ENCODE assay signal across 13 cellular contexts in genomic region chr11:60498853-60499252, GRCh38. TPM values are rescaled to one million over a fixed set of nuclear protein-coding genes. Genes with fewer than 3 reads are reported as not detected.
DNase-seq lines count a peak whose midpoint lies in the region; ATAC-seq and TF ChIP-seq lines count a peak whose summit lies in the region.
"Had no signal": no experiment of that assay in that cellular context is flagged by ENCODE, and none has a peak within 500 bp of the region (broad histone marks: within the 10 kb centered on the region; RNA-seq: fewer than 3 reads in every experiment).

No MANE protein-coding gene starts in this region.

- H3K27me3 ChIP-seq in body of pancreas (no peaks in the 10 kb centered on the region), right lobe of liver (no peaks in the 10 kb centered on the region)
- H3K27me3 ChIP-seq: stomach had no signal

- no peaks in the 10 kb centered on the region for H3K36me3 ChIP-seq in mucosa of descending colon (ENCODE audit: low read depth)
- H3K36me3 ChIP-seq in body of pancreas (replicated peaks in 1 of 2; ENCODE audit: insufficient read depth in 1 of 2, low read depth in 2 of 2), result no peaks in the 10 kb centered on the region
- H3K36me3 ChIP-seq in right lobe of liver, result no peaks in the 10 kb centered on the region
- H3K36me3 ChIP-seq: stomach had no signal

- peak; percentile 75 for ATAC-seq in GM18868 (IDR thresholded peaks at IDR 0.05; ENCODE audit: unreplicated experiment)
- ATAC-seq in GM21737 (IDR thresholded peaks at IDR 0.05; ENCODE audit: unreplicated experiment), result peak; percentile 84
- peak; percentile 74 for ATAC-seq in mucosa of descending colon
- ATAC-seq in body of pancreas, result no peak
- no peak for ATAC-seq in right lobe of liver

- peaks cover 17% of the 10 kb centered on the region for H3K4me1 ChIP-seq in mucosa of descending colon (ENCODE audit: low read depth)
- H3K4me1 ChIP-seq in body of pancreas, result no peaks in the 10 kb centered on the region
- no peaks in the 10 kb centered on the region for H3K4me1 ChIP-seq in right lobe of liver
- H3K4me1 ChIP-seq: stomach had no signal

- H3K4me3 ChIP-seq in mucosa of descending colon (no peak overlapping the region), body of pancreas (no peak overlapping the region), right lobe of liver (no peak overlapping the region)
- H3K4me3 ChIP-seq: stomach had no signal

- DNase-seq in MV-4-11 (lab: John Stamatoyannopoulos, UW), result peak; percentile 63
- peak; percentile 48 to 69 (median 54) for DNase-seq in mucosa of descending colon
- DNase-seq in body of pancreas, result no peak
- no peak for DNase-seq in right lobe of liver
- DNase-seq in NCI-H2107 treated with DMSO at 0.1 percent for 48 hours (lab: John Stamatoyannopoulos, UW; ENCODE audit: unreplicated experiment), result no peak
- DNase-seq in DMS 273 (lab: John Stamatoyannopoulos, UW; ENCODE audit: unreplicated experiment), result no peak
- DNase-seq: DND-41, erythroblast, NCI-H510A treated with DMSO at 0.1 percent for 48 hours, stomach had no signal

- WGBS in body of pancreas, 2 donors, result 58 to 87% methylated on average over 4 of the region's 4 CpGs
- WGBS in right lobe of liver (ENCODE audit: insufficient coverage, low coverage, low lambda C conversion rate, missing lambda C conversion rate), result 62% methylated on average over 4 of the region's 4 CpGs

- no peaks in the 10 kb centered on the region for H3K9me3 ChIP-seq in mucosa of descending colon
- no peaks in the 10 kb centered on the region for H3K9me3 ChIP-seq in body of pancreas
- no peaks in the 10 kb centered on the region for H3K9me3 ChIP-seq in right lobe of liver
- H3K9me3 ChIP-seq: stomach had no signal

- intact Hi-C loops in mucosa of descending colon (cut with DNase I, micrococcal nuclease) (no loop called here), body of pancreas (cut with DNase I) (loop anchor here (10.0 kb wide), 1 partner anchor 134 kb away; no protein-coding TSS in a partner anchor), right lobe of liver (cut with DNase I) (no loop called here)

- H3K27ac ChIP-seq in body of pancreas (no peak overlapping the region), right lobe of liver (no peak overlapping the region)
- H3K27ac ChIP-seq: stomach, VCaP had no signal

- TF ChIP-seq CTCF in mucosa of descending colon (IDR thresholded peaks at IDR 0.05) (no peak), body of pancreas (IDR thresholded peaks at IDR 0.05) (no peak), right lobe of liver (IDR thresholded peaks at IDR 0.05) (no peak)

- no peak for TF ChIP-seq POLR2A in body of pancreas (IDR thresholded peaks at IDR 0.05)
- TF ChIP-seq POLR2A in right lobe of liver (IDR thresholded peaks at IDR 0.05), result no peak

RNA-seq across cellular contexts. Expression of gene MS4A12, which starts 6.3 kb away (rescaled TPM):
- total RNA-seq in mucosa of descending colon (1,000 to 10,000 TPM in 1 of 3 donors, 100 to 1,000 TPM in 2; 411 to 1,262 (median 644) TPM), body of pancreas (not detected), right lobe of liver (not detected)

RNA-seq across cellular contexts. Expression of gene MS4A13, which starts 16.3 kb away (rescaled TPM):
- not detected for total RNA-seq in mucosa of descending colon
- total RNA-seq in body of pancreas, result not detected
- total RNA-seq in right lobe of liver, result not detected
- total RNA-seq: stomach had no signal

RNA-seq across cellular contexts. Expression of gene MS4A1, which starts 43.2 kb away (rescaled TPM):
- total RNA-seq in mucosa of descending colon (1 to 10 TPM in 2 of 3 donors, not detected in 1; 1.1 to 2.2 TPM), body of pancreas (not detected), right lobe of liver (under 1 TPM in 5 of 6 experiments, not detected in 1; 0.12 to 0.78 (median 0.26) TPM)

Comparison
In these comparisons a context has a peak if more than half of its experiments do, and no peak if none do; other contexts are left out.
1. ATAC-seq: peak in GM18868 (single experiment), GM21737 (single experiment) and mucosa of descending colon (single experiment); none in body of pancreas (single experiment) and right lobe of liver (0 of 4).
2. DNase-seq: peak in MV-4-11 (single experiment) and mucosa of descending colon (3 of 3); none in body of pancreas (0 of 4), right lobe of liver (0 of 3), NCI-H2107 treated with DMSO at 0.1 percent for 48 hours (single experiment) and DMS 273 (single experiment).
3. RNA of gene MS4A12, which starts 6.3 kb away (total RNA-seq): 411 to 1,262 TPM in mucosa of descending colon; not detected in body of pancreas and not detected in right lobe of liver; every median in the first group is over 100 times any median in the second.